Comparison of ENCODE assay signal across 8 cellular contexts in the genomic region with DNA sequence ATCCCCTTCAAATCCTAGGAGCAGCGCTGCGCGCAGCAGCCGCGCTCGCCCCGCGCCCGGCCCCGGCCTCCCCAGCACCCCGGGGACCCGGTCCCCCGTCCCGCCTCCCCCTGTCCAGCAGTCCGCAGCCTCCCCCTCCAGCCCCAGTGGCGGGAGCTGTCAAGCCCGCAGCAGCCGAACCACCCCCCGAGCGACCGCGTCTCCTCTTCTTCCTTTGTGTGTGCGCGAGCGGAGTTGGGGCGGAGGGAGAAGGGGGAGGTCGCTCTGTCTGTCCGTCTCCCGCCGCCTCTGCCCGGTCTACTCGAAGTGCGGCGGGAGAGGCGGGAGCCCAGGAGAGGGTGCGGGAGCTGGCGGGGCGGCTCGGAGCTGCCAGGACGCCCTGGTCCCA. TPM values are rescaled to one million over a fixed set of nuclear protein-coding genes. Genes with fewer than 3 reads are reported as not detected.
DNase-seq lines count a peak whose midpoint lies in the region; ATAC-seq and TF ChIP-seq lines count a peak whose summit lies in the region.

No MANE protein-coding gene starts in this region.

- H3K4me1 Mint-ChIP-seq in dendritic cell treated with granulocyte-macrophage colony-stimulating factor and Interleukin-4, amounts not matched to agents 40 ng/mL and 50 ng/mL, for 4 days (ENCODE audit: low read depth): peaks cover 63% of the 10 kb centered on the region
- peaks cover 29% of the 10 kb centered on the region for H3K4me1 Mint-ChIP-seq in mesothelial cell of epicardium

- intact Hi-C loops in dendritic cell treated with granulocyte-macrophage colony-stimulating factor and Interleukin-4, amounts not matched to agents 40 ng/mL and 50 ng/mL, for 4 days (cut with micrococcal nuclease): loop anchor here (2.0 to 10.0 kb wide), 5 partner anchors 47 to 269 kb away; a partner anchor contains a TSS

- no peak overlapping the region for H3K27ac ChIP-seq in urinary bladder (ENCODE audit: low read depth)

- H3K9me3 Mint-ChIP-seq in dendritic cell treated with granulocyte-macrophage colony-stimulating factor and Interleukin-4, amounts not matched to agents 40 ng/mL and 50 ng/mL, for 4 days: no peaks in the 10 kb centered on the region
- H3K9me3 Mint-ChIP-seq in mesothelial cell of epicardium: no peaks in the 10 kb centered on the region

- H3K36me3 Mint-ChIP-seq in dendritic cell treated with granulocyte-macrophage colony-stimulating factor and Interleukin-4, amounts not matched to agents 40 ng/mL and 50 ng/mL, for 4 days (ENCODE audit: low read depth): peaks cover 55% of the 10 kb centered on the region
- H3K36me3 Mint-ChIP-seq in mesothelial cell of epicardium: no peaks in the 10 kb centered on the region

- peaks cover 20% of the 10 kb centered on the region for H3K27me3 Mint-ChIP-seq in dendritic cell treated with granulocyte-macrophage colony-stimulating factor and Interleukin-4, amounts not matched to agents 40 ng/mL and 50 ng/mL, for 4 days
- peaks cover 53% of the 10 kb centered on the region for H3K27me3 Mint-ChIP-seq in mesothelial cell of epicardium (ENCODE audit: low read depth)

- H3K36me3 ChIP-seq in urinary bladder (ENCODE audit: insufficient read depth): no peaks in the 10 kb centered on the region

- no peak for ATAC-seq in HG03097 (IDR thresholded peaks at IDR 0.05; ENCODE audit: low FRiP score, unreplicated experiment)

- DNase-seq in DMS79 (lab: John Stamatoyannopoulos, UW): peak; percentile 46
- DNase-seq in NCI-H146 (lab: John Stamatoyannopoulos, UW): peak; percentile 78
- peak; percentile 28 to 47 for DNase-seq in mesothelial cell of epicardium (ENCODE audit: low spot score in 2 of 2, unreplicated experiment in 2 of 2)
- no peak for DNase-seq in activated effector memory CD4-positive, alpha-beta T cell treated with anti-CD3 and anti-CD28 coated beads, Interleukin-2, amount 50 U/mL, for 16 hours
- no peak for DNase-seq in NCI-H774 (lab: John Stamatoyannopoulos, UW)

- peak overlapping the region; percentile 64 for H3K4me3 ChIP-seq in urinary bladder (ENCODE audit: low read depth, low read length)

- no peaks in the 10 kb centered on the region for H3K4me1 ChIP-seq in urinary bladder (ENCODE audit: insufficient read depth)

- peak overlapping the region; percentile 66 for H3K27ac Mint-ChIP-seq in dendritic cell treated with granulocyte-macrophage colony-stimulating factor and Interleukin-4, amounts not matched to agents 40 ng/mL and 50 ng/mL, for 4 days
- no peak overlapping the region for H3K27ac Mint-ChIP-seq in mesothelial cell of epicardium

- WGBS in urinary bladder: under 1% methylated on average over 40 of the region's 40 CpGs

- TF ChIP-seq CTCF in mesothelial cell of epicardium (IDR thresholded peaks at IDR 0.05; ENCODE audit: unreplicated experiment): no peak

- H3K4me3 Mint-ChIP-seq in dendritic cell treated with granulocyte-macrophage colony-stimulating factor and Interleukin-4, amounts not matched to agents 40 ng/mL and 50 ng/mL, for 4 days: peak overlapping the region; percentile 89
- H3K4me3 Mint-ChIP-seq in mesothelial cell of epicardium: peak overlapping the region; percentile 68

RNA-seq across cellular contexts. Expression of a gene that starts 0.4 kb away (rescaled TPM):
- total RNA-seq in mesothelial cell of epicardium: 6.9 to 8.0 TPM (median 7.0 TPM) in 3 replicates
- 14.5 TPM for total RNA-seq in urinary bladder
- polyA plus RNA-seq in urinary bladder: 6.8 TPM

RNA-seq across cellular contexts. Expression of a gene that starts 47.9 kb away (rescaled TPM):
- total RNA-seq in mesothelial cell of epicardium: 10.7 to 11.4 TPM (median 11.1 TPM) in 3 replicates
- 14.4 TPM for total RNA-seq in urinary bladder
- polyA plus RNA-seq in urinary bladder: 16.7 TPM

Comparison
In these comparisons a context has a peak if more than half of its experiments do, and no peak if none do; other contexts are left out.
1. DNase-seq: peak in DMS79 (single experiment), NCI-H146 (single experiment) and mesothelial cell of epicardium (2 of 2); none in activated effector memory CD4-positive, alpha-beta T cell treated with anti-CD3 and anti-CD28 coated beads, Interleukin-2, amount 50 U/mL, for 16 hours (single experiment) and NCI-H774 (single experiment).